ENCODE assay signal across 14 cellular contexts in genomic region chr1:112882271-112882744, GRCh38.
DNase-seq lines count a peak whose midpoint lies in the region; TF ChIP-seq lines count a peak whose summit lies in the region.
"Had no signal": no experiment of that assay in that cellular context is flagged by ENCODE, and none has a peak within 500 bp of the region (broad histone marks: within the 10 kb centered on the region; RNA-seq: fewer than 3 reads in every experiment).

No MANE protein-coding gene starts in this region.

- CTCF ChIA-PET in mammary epithelial cell (lab: Charles Lee; ENCODE audit: low non-redundant PET), result interaction anchor here (0.7 to 1.0 kb wide), 2 partner anchors 160 to 190 kb away, joined by 4 to 6 read pairs; no protein-coding TSS in a partner anchor

- TF ChIP-seq POLR2A in transverse colon (IDR thresholded peaks at IDR 0.05), result no peak

- H3K36me3 ChIP-seq in mammary epithelial cell (ENCODE audit: insufficient read depth, low read length) (no peaks in the 10 kb centered on the region), transverse colon (no peaks in the 10 kb centered on the region)

- dilution Hi-C loops in mammary epithelial cell (cut with HindIII; ENCODE audit: low sequenced_read_pairs), result no loop called here

- intact Hi-C loops in mammary epithelial cell (cut with micrococcal nuclease), result loop anchor here (5.0 kb wide), 1 partner anchor 55 kb away; no protein-coding TSS in a partner anchor
- intact Hi-C loops in transverse colon (cut with DNase I; ENCODE audit: low total_unique reads), result no loop called here

- no CpG with 5 or more reads among the region's 4 CpGs for WGBS in mammary epithelial cell (ENCODE audit: low coverage, missing lambda C conversion rate)
- WGBS in transverse colon (ENCODE audit: low coverage in 1 of 2), 2 donors, result 57% methylated on average over 4 of the region's 4 CpGs; no CpG with 5 or more reads in 1 of the 2 donors

- no peaks in the 10 kb centered on the region for H3K79me2 ChIP-seq in mammary epithelial cell (ENCODE audit: insufficient read depth, low read length)

- TF ChIP-seq CTCF in mammary epithelial cell (conservative IDR thresholded peaks at IDR 0.05 in 1 of 2, IDR thresholded peaks at IDR 0.05 in 1 of 2; ENCODE audit: extremely low read depth in 1 of 2, insufficient read depth in 1 of 2, low read depth in 1 of 2, low read length in 2 of 2) (no peak), transverse colon (IDR thresholded peaks at IDR 0.05) (no peak)

- no peaks in the 10 kb centered on the region for H3K9me3 ChIP-seq in mammary epithelial cell (replicated peaks; ENCODE audit: insufficient read depth, low read length)
- H3K9me3 ChIP-seq in transverse colon, result no peaks in the 10 kb centered on the region

- no peak overlapping the region for H3K27ac ChIP-seq in mammary epithelial cell (ENCODE audit: insufficient read depth, low read depth, low read length)
- peak overlapping the region; percentile 49 to 70 (median 60) for H3K27ac ChIP-seq in transverse colon

- H3K27me3 ChIP-seq in mammary epithelial cell (ENCODE audit: insufficient read depth, low read length), result no peaks in the 10 kb centered on the region
- H3K27me3 ChIP-seq in transverse colon, result no peaks in the 10 kb centered on the region

- H3K4me3 ChIP-seq in mammary epithelial cell (replicated peaks in 1 of 3; ENCODE audit: insufficient read depth in 1 of 3, low read depth in 2 of 3, low read length in 3 of 3) (no peak overlapping the region), transverse colon (no peak overlapping the region)

- H3K9ac ChIP-seq in mammary epithelial cell (ENCODE audit: insufficient read depth, low read length), result no peak overlapping the region

- in situ Hi-C loops in mammary epithelial cell (cut with MboI; ENCODE audit: low sequenced_read_pairs in 2 of 2), result loop anchor here (5.0 to 10.0 kb wide), 3 partner anchors 160 to 192 kb away; partner anchors contain the start of gene LRIG2 (in 1 of the 2)
- in situ Hi-C loops in transverse colon (cut with MboI; ENCODE audit: low pct_ligation_motif_present in 1 of 4, low pct_unique_long_range_greater_than_20kb in 1 of 4, low sequenced_read_pairs in 3 of 4), result loop anchor here in 3 of 4 donors (5.0 to 10.0 kb wide), 2 partner anchors 160 to 162 kb away; no protein-coding TSS in a partner anchor

- peak overlapping the region; percentile 67 for H2AFZ ChIP-seq in mammary epithelial cell (ENCODE audit: low read depth, low read length)

- peak; percentile 14 for DNase-seq in SKM-1 treated with dmso at 0.1 percent for 144 hours (lab: John Stamatoyannopoulos, UW; ENCODE audit: unreplicated experiment)
- DNase-seq in SKM-1 (lab: John Stamatoyannopoulos, UW; ENCODE audit: unreplicated experiment), result no peak
- DNase-seq in mammary epithelial cell, result no peak
- DNase-seq in medulla oblongata (ENCODE audit: extremely low spot score), result peak; percentile 46
- no peak for DNase-seq in transverse colon
- no peak for DNase-seq in NCI-H146 treated with DMSO at 0.1 percent for 48 hours (lab: John Stamatoyannopoulos, UW; ENCODE audit: unreplicated experiment)
- DNase-seq in NCI-H128 (lab: John Stamatoyannopoulos, UW; ENCODE audit: unreplicated experiment), result no peak
- no peak for DNase-seq in HK-2 (ENCODE audit: unreplicated experiment)
- DNase-seq: activated CD4-positive, alpha-beta T cell treated with anti-CD3 and anti-CD28 coated beads, Interleukin-2, amount 10 ng/mL, durations not matched to agents 24 days and 14 days; activated naive CD4-positive, alpha-beta T cell treated with anti-CD3 and anti-CD28 coated beads for 36 hours; naive B cell; NCI-H146; RPMI8226; stimulated activated CD4-positive, alpha-beta T cell treated with anti-CD3 and anti-CD28 coated beads, Interleukin-1b, Interleukin-23, amount 100 ng/mL, for 48 hours had no signal

- BruUV-seq in mammary epithelial cell (replicated peaks; lab: Mats Ljungman, UMichigan), result no TSS peak

- H3K4me1 ChIP-seq in mammary epithelial cell (ENCODE audit: insufficient read depth, low read length), result peaks cover 14% of the 10 kb centered on the region
- H3K4me1 ChIP-seq in transverse colon, result peaks cover 11 to 35% (median 20%) of the 10 kb centered on the region in 4 donors

- TF ChIP-seq EP300 in transverse colon (IDR thresholded peaks at IDR 0.05; ENCODE audit: low read depth), result no peak

- H3K4me2 ChIP-seq in mammary epithelial cell (ENCODE audit: insufficient read depth, low read depth, low read length), result no peak overlapping the region

- no peaks in the 10 kb centered on the region for H4K20me1 ChIP-seq in mammary epithelial cell (ENCODE audit: insufficient read depth, low read length)

Comparison
In these comparisons a context has a peak if more than half of its experiments do, and no peak if none do; other contexts are left out.
1. DNase-seq: peak in SKM-1 treated with dmso at 0.1 percent for 144 hours (single experiment) and medulla oblongata (single experiment); none in SKM-1 (single experiment), mammary epithelial cell (single experiment), transverse colon (single experiment), NCI-H146 treated with DMSO at 0.1 percent for 48 hours (single experiment), NCI-H128 (single experiment) and HK-2 (single experiment).